In genomic region chr3:165712382-165712781, GRCh38 we compare ENCODE assay signal across 27 cellular contexts.
"Had no signal": no experiment of that assay in that cellular context is flagged by ENCODE, and none has a peak within 500 bp of the region (broad histone marks: within the 10 kb centered on the region; RNA-seq: fewer than 3 reads in every experiment).

No MANE protein-coding gene starts in this region.

- H3K4me3 ChIP-seq: esophagus squamous epithelium, gastroesophageal sphincter had no signal

- H3K27ac ChIP-seq: brain microvascular endothelial cell, esophagus squamous epithelium, gastroesophageal sphincter had no signal

- H3K27ac Mint-ChIP-seq: activated CD4-positive, alpha-beta memory T cell treated with anti-CD3 and anti-CD28 coated beads for 36 hours; activated CD4-positive, alpha-beta T cell treated with anti-CD3 and anti-CD28 coated beads for 36 hours; activated CD4-positive, alpha-beta T cell treated with anti-CD3 and anti-CD28 coated beads, Interleukin-2, amount 10 ng/mL, durations not matched to agents 24 days and 14 days; activated naive CD8-positive, alpha-beta T cell; activated T-cell treated with anti-CD3 and anti-CD28 coated beads, Interleukin-2, amount 50 U/mL, for 24 hours; activated T-cell treated with anti-CD3 and anti-CD28 coated beads, Interleukin-2, amount 50 U/mL, for 72 hours; effector memory CD8-positive, alpha-beta T cell; T-helper 17 cell had no signal

- H3K36me3 ChIP-seq: brain microvascular endothelial cell, esophagus squamous epithelium, gastroesophageal sphincter had no signal

- H3K9me3 Mint-ChIP-seq: activated CD4-positive, alpha-beta T cell treated with anti-CD3 and anti-CD28 coated beads, Interleukin-2, amount 10 ng/mL, durations not matched to agents 24 days and 14 days; activated T-cell treated with anti-CD3 and anti-CD28 coated beads, Interleukin-2, amount 50 U/mL, for 24 hours; activated T-cell treated with anti-CD3 and anti-CD28 coated beads, Interleukin-2, amount 50 U/mL, for 72 hours had no signal

- ATAC-seq: activated CD4-positive, alpha-beta T cell treated with anti-CD3 and anti-CD28 coated beads for 36 hours; activated T-cell treated with anti-CD3 and anti-CD28 coated beads, Interleukin-2, amount 50 U/mL, for 72 hours; effector memory CD8-positive, alpha-beta T cell; gastroesophageal sphincter; T-helper 17 cell had no signal

- H3K27me3 Mint-ChIP-seq: activated CD4-positive, alpha-beta memory T cell treated with anti-CD3 and anti-CD28 coated beads for 36 hours; activated CD4-positive, alpha-beta T cell treated with anti-CD3 and anti-CD28 coated beads for 36 hours; activated CD4-positive, alpha-beta T cell treated with anti-CD3 and anti-CD28 coated beads, Interleukin-2, amount 10 ng/mL, durations not matched to agents 24 days and 14 days; activated naive CD8-positive, alpha-beta T cell; activated T-cell treated with anti-CD3 and anti-CD28 coated beads, Interleukin-2, amount 50 U/mL, for 24 hours; effector memory CD8-positive, alpha-beta T cell; T-helper 17 cell had no signal

- H3K4me1 ChIP-seq: esophagus squamous epithelium, gastroesophageal sphincter had no signal

- DNase-seq: activated CD4-positive, alpha-beta memory T cell treated with anti-CD3 and anti-CD28 coated beads for 36 hours; activated CD4-positive, alpha-beta T cell treated with anti-CD3 and anti-CD28 coated beads for 36 hours; activated CD4-positive, alpha-beta T cell treated with anti-CD3 and anti-CD28 coated beads, Interleukin-2, amount 10 ng/mL, durations not matched to agents 24 days and 14 days; activated CD4-positive, CD25-positive, alpha-beta regulatory T cell; activated CD4-positive, CD25-positive, alpha-beta regulatory T cell treated with anti-CD3 and anti-CD28 coated beads, Interleukin-2, amount 50 U/mL, for 72 hours; activated CD8-positive, alpha-beta memory T cell treated with anti-CD3 and anti-CD28 coated beads, Interleukin-2, amount 50 U/mL, for 48 hours; activated effector memory CD4-positive, alpha-beta T cell treated with Interleukin-2 at 50 U/mL for 16 hours; activated gamma-delta T cell treated with Interleukin-2 at 50 U/mL for 16 hours; activated naive CD4-positive, alpha-beta T cell treated with anti-CD3 and anti-CD28 coated beads, Interleukin-2, amount 50 U/mL, for 16 hours; activated naive CD4-positive, alpha-beta T cell treated with Interleukin-2 at 50 U/mL for 16 hours; activated T-cell treated with anti-CD3 and anti-CD28 coated beads for 4 hours; activated T-cell treated with anti-CD3 and anti-CD28 coated beads, Interleukin-2, amount 50 U/mL, for 24 hours; activated T-cell treated with anti-CD3 and anti-CD28 coated beads, Interleukin-2, amount 50 U/mL, for 72 hours; amniotic stem cell; brain microvascular endothelial cell; caudate nucleus; cortex of kidney; dermis blood vessel endothelial cell; effector CD4-positive, alpha-beta T cell; effector memory CD8-positive, alpha-beta T cell; erythroblast; esophagus squamous epithelium; foreskin melanocyte; T-helper 1 cell; T-helper 17 cell had no signal

- H3K4me1 Mint-ChIP-seq: activated CD4-positive, alpha-beta T cell treated with anti-CD3 and anti-CD28 coated beads for 36 hours; activated CD4-positive, alpha-beta T cell treated with anti-CD3 and anti-CD28 coated beads, Interleukin-2, amount 10 ng/mL, durations not matched to agents 24 days and 14 days; T-helper 17 cell had no signal

- H3K27me3 ChIP-seq: brain microvascular endothelial cell, esophagus squamous epithelium, gastroesophageal sphincter had no signal

- H3K36me3 Mint-ChIP-seq: activated CD4-positive, alpha-beta memory T cell treated with anti-CD3 and anti-CD28 coated beads for 36 hours; activated naive CD8-positive, alpha-beta T cell had no signal

- H3K4me3 Mint-ChIP-seq: activated CD4-positive, alpha-beta memory T cell treated with anti-CD3 and anti-CD28 coated beads for 36 hours; activated CD4-positive, alpha-beta T cell treated with anti-CD3 and anti-CD28 coated beads for 36 hours; activated CD4-positive, alpha-beta T cell treated with anti-CD3 and anti-CD28 coated beads, Interleukin-2, amount 10 ng/mL, durations not matched to agents 24 days and 14 days; activated naive CD8-positive, alpha-beta T cell; activated T-cell treated with anti-CD3 and anti-CD28 coated beads, Interleukin-2, amount 50 U/mL, for 24 hours; activated T-cell treated with anti-CD3 and anti-CD28 coated beads, Interleukin-2, amount 50 U/mL, for 72 hours; effector memory CD8-positive, alpha-beta T cell; T-helper 17 cell had no signal

- H3K9me3 ChIP-seq: esophagus squamous epithelium, gastroesophageal sphincter had no signal
